Comparison of ENCODE assay signal across 18 cellular contexts in the genomic region with DNA sequence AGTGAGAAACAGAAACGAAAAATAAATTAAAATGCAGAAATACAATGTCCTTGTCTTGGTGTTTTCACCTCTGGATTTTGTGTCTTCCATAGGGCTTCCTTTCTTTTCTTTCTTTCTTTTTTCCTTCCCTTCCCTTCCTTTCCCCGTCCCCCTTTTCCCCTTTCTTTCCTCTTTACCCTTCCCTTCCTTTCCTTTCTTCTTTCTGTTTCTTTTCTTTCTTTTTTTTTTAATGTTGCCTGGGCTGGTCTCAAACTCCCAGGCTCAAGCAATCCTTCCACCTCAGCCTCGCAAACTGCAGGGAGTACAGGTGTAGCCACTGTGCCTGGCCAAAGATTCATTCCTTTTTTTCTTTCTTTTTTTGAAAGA. TPM values are rescaled to one million over a fixed set of nuclear protein-coding genes. Genes with fewer than 3 reads are reported as not detected.
DNase-seq lines count a peak whose midpoint lies in the region; ATAC-seq and TF ChIP-seq lines count a peak whose summit lies in the region.
"Had no signal": no experiment of that assay in that cellular context is flagged by ENCODE, and none has a peak within 500 bp of the region (broad histone marks: within the 10 kb centered on the region; RNA-seq: fewer than 3 reads in every experiment).

No MANE protein-coding gene starts in this region.

- no peaks in the 10 kb centered on the region for H3K27me3 ChIP-seq in MG63
- H3K27me3 ChIP-seq: heart right ventricle, transverse colon had no signal

- peak overlapping the region; percentile 23 for H3K4me3 Mint-ChIP-seq in activated CD8-positive, alpha-beta memory T cell treated with anti-CD3 and anti-CD28 coated beads, Interleukin-2, amount 10 ng/mL, durations not matched to agents 7 days and 5 days
- H3K4me3 Mint-ChIP-seq in activated naive CD8-positive, alpha-beta T cell, result peak overlapping the region; percentile 73
- peak overlapping the region; percentile 42 for H3K4me3 Mint-ChIP-seq in stimulated activated effector memory CD8-positive, alpha-beta T cell treated with anti-CD3 and anti-CD28 coated beads, Interleukin-12 subunit alpha, Interleukin-12 subunit beta, amount 100 ng/mL, for 72 hours
- no peak overlapping the region for H3K4me3 Mint-ChIP-seq in type B pancreatic cell
- H3K4me3 Mint-ChIP-seq: nephron had no signal

- H3K27me3 Mint-ChIP-seq in activated CD8-positive, alpha-beta memory T cell treated with anti-CD3 and anti-CD28 coated beads, Interleukin-2, amount 10 ng/mL, durations not matched to agents 7 days and 5 days, result no peaks in the 10 kb centered on the region
- no peaks in the 10 kb centered on the region for H3K27me3 Mint-ChIP-seq in activated naive CD8-positive, alpha-beta T cell
- H3K27me3 Mint-ChIP-seq in type B pancreatic cell, result no peaks in the 10 kb centered on the region

- H3K4me3 ChIP-seq in Jurkat, Clone E6-1 (ENCODE audit: low read length), result peak overlapping the region; percentile 29
- no peak overlapping the region for H3K4me3 ChIP-seq in MG63
- H3K4me3 ChIP-seq: heart right ventricle, prostate gland, transverse colon had no signal

- H3K4me1 Mint-ChIP-seq in activated CD8-positive, alpha-beta memory T cell treated with anti-CD3 and anti-CD28 coated beads, Interleukin-2, amount 10 ng/mL, durations not matched to agents 7 days and 5 days, result peaks cover 46% of the 10 kb centered on the region
- H3K4me1 Mint-ChIP-seq in activated naive CD8-positive, alpha-beta T cell (ENCODE audit: low read depth), result peaks cover 42% of the 10 kb centered on the region
- peaks cover 38% of the 10 kb centered on the region for H3K4me1 Mint-ChIP-seq in stimulated activated effector memory CD8-positive, alpha-beta T cell treated with anti-CD3 and anti-CD28 coated beads, Interleukin-12 subunit alpha, Interleukin-12 subunit beta, amount 100 ng/mL, for 72 hours
- H3K4me1 Mint-ChIP-seq in type B pancreatic cell (ENCODE audit: unreplicated experiment), result no peaks in the 10 kb centered on the region
- H3K4me1 Mint-ChIP-seq: nephron had no signal

- ATAC-seq in activated CD8-positive, alpha-beta memory T cell treated with anti-CD3 and anti-CD28 coated beads, Interleukin-2, amount 10 ng/mL, durations not matched to agents 7 days and 5 days, result no peak
- ATAC-seq in stimulated activated effector memory CD8-positive, alpha-beta T cell treated with anti-CD3 and anti-CD28 coated beads, Interleukin-12 subunit alpha, Interleukin-12 subunit beta, amount 100 ng/mL, for 72 hours, result no peak
- ATAC-seq in HG03045 (IDR thresholded peaks at IDR 0.05; ENCODE audit: unreplicated experiment), result no peak
- ATAC-seq: heart right ventricle had no signal

- no peaks in the 10 kb centered on the region for H3K9me3 Mint-ChIP-seq in activated CD8-positive, alpha-beta memory T cell treated with anti-CD3 and anti-CD28 coated beads, Interleukin-2, amount 10 ng/mL, durations not matched to agents 7 days and 5 days (ENCODE audit: low read depth)
- H3K9me3 Mint-ChIP-seq in activated naive CD8-positive, alpha-beta T cell (ENCODE audit: low read depth), result no peaks in the 10 kb centered on the region
- H3K9me3 Mint-ChIP-seq in stimulated activated effector memory CD8-positive, alpha-beta T cell treated with anti-CD3 and anti-CD28 coated beads, Interleukin-12 subunit alpha, Interleukin-12 subunit beta, amount 100 ng/mL, for 72 hours, result no peaks in the 10 kb centered on the region
- H3K9me3 Mint-ChIP-seq in type B pancreatic cell, result no peaks in the 10 kb centered on the region
- H3K9me3 Mint-ChIP-seq: nephron had no signal

- no peak for DNase-seq in activated CD8-positive, alpha-beta memory T cell treated with anti-CD3 and anti-CD28 coated beads, Interleukin-2, amount 10 ng/mL, durations not matched to agents 7 days and 5 days
- no peak for DNase-seq in activated CD8-positive, alpha-beta memory T cell treated with anti-CD3 and anti-CD28 coated beads for 24 hours
- DNase-seq in Jurkat, Clone E6-1 (ENCODE audit: low read depth, low spot score), result no peak
- no peak for DNase-seq in stimulated activated effector memory CD8-positive, alpha-beta T cell treated with anti-CD3 and anti-CD28 coated beads, Interleukin-12 subunit alpha, Interleukin-12 subunit beta, amount 100 ng/mL, for 72 hours (ENCODE audit: low spot score in 2 of 2)
- DNase-seq in MG63, result no peak
- no peak for DNase-seq in type B pancreatic cell (ENCODE audit: extremely low spot score, unreplicated experiment)
- DNase-seq: anterior cingulate cortex; cerebellar nuclear complex; effector memory CD4-positive, alpha-beta T cell; EL; heart right ventricle; NCI-H1694 treated with DMSO at 0.1 percent for 48 hours; NCI-H345; transverse colon had no signal

- CTCF ChIA-PET in activated CD8-positive, alpha-beta memory T cell treated with anti-CD3 and anti-CD28 coated beads, Interleukin-2, amount 10 ng/mL, durations not matched to agents 7 days and 5 days (lab: Charles Lee), result interaction anchor here (0.8 to 1.5 kb wide), 3 partner anchors 12 to 109 kb away, joined by 4 to 6 read pairs (median 4); a partner anchor contains a TSS

- no peaks in the 10 kb centered on the region; the same call in 1 of the 2 replicates for H3K36me3 ChIP-seq in MG63
- H3K36me3 ChIP-seq: transverse colon had no signal

- TF ChIP-seq CTCF in type B pancreatic cell (conservative IDR thresholded peaks at IDR 0.05), result no peak

- H3K27ac Mint-ChIP-seq in activated CD8-positive, alpha-beta memory T cell treated with anti-CD3 and anti-CD28 coated beads, Interleukin-2, amount 10 ng/mL, durations not matched to agents 7 days and 5 days, result peak overlapping the region; percentile 84
- H3K27ac Mint-ChIP-seq in activated naive CD8-positive, alpha-beta T cell, result peak overlapping the region; percentile 89
- peak overlapping the region; percentile 92 for H3K27ac Mint-ChIP-seq in stimulated activated effector memory CD8-positive, alpha-beta T cell treated with anti-CD3 and anti-CD28 coated beads, Interleukin-12 subunit alpha, Interleukin-12 subunit beta, amount 100 ng/mL, for 72 hours
- no peak overlapping the region for H3K27ac Mint-ChIP-seq in type B pancreatic cell
- H3K27ac Mint-ChIP-seq: nephron had no signal

- H3K9me3 ChIP-seq in MG63, result no peaks in the 10 kb centered on the region
- H3K9me3 ChIP-seq: heart right ventricle, prostate gland, transverse colon had no signal

- peaks cover 9% of the 10 kb centered on the region for H3K36me3 Mint-ChIP-seq in activated CD8-positive, alpha-beta memory T cell treated with anti-CD3 and anti-CD28 coated beads, Interleukin-2, amount 10 ng/mL, durations not matched to agents 7 days and 5 days
- peaks cover 3% of the 10 kb centered on the region for H3K36me3 Mint-ChIP-seq in activated naive CD8-positive, alpha-beta T cell
- H3K36me3 Mint-ChIP-seq in stimulated activated effector memory CD8-positive, alpha-beta T cell treated with anti-CD3 and anti-CD28 coated beads, Interleukin-12 subunit alpha, Interleukin-12 subunit beta, amount 100 ng/mL, for 72 hours, result no peaks in the 10 kb centered on the region
- peaks cover 4% of the 10 kb centered on the region for H3K36me3 Mint-ChIP-seq in type B pancreatic cell

RNA-seq across cellular contexts. Expression of a gene that starts 8.8 kb away (rescaled TPM):
- 1 to 10 TPM in 1 of 2 experiments, under 1 TPM in 1; 0.63 to 1.3 TPM for total RNA-seq in activated CD8-positive, alpha-beta memory T cell treated with anti-CD3 and anti-CD28 coated beads, Interleukin-2, amount 10 ng/mL, durations not matched to agents 7 days and 5 days
- polyA plus RNA-seq in Jurkat, Clone E6-1 (2012; ENCODE audit: insufficient read depth, insufficient read length), result 4.1 TPM
- total RNA-seq in MG63 (2014; rRNA removed; shearing (Covaris generic); ENCODE audit: low replicate concordance), result 23.6 and 27.1 TPM in 2 replicates
- 5.0 and 9.2 TPM in 2 replicates for total RNA-seq in type B pancreatic cell (ENCODE audit: low replicate concordance)

RNA-seq across cellular contexts. Expression of a gene that starts 12.9 kb away (rescaled TPM):
- total RNA-seq in activated CD8-positive, alpha-beta memory T cell treated with anti-CD3 and anti-CD28 coated beads, Interleukin-2, amount 10 ng/mL, durations not matched to agents 7 days and 5 days, result 10 to 100 TPM; 29.2 to 32.2 TPM
- polyA plus RNA-seq in Jurkat, Clone E6-1 (2012; ENCODE audit: insufficient read depth, insufficient read length), result 35.6 TPM
- 7.6 and 17.1 TPM in 2 replicates for total RNA-seq in MG63 (2014; rRNA removed; shearing (Covaris generic); ENCODE audit: low replicate concordance)
- total RNA-seq in type B pancreatic cell (ENCODE audit: low replicate concordance), result 37.1 and 46.8 TPM in 2 replicates

RNA-seq across cellular contexts. Expression of a gene that starts 34.4 kb away (rescaled TPM):
- total RNA-seq in activated CD8-positive, alpha-beta memory T cell treated with anti-CD3 and anti-CD28 coated beads, Interleukin-2, amount 10 ng/mL, durations not matched to agents 7 days and 5 days, result 10 to 100 TPM; 40.4 to 42.4 TPM
- 85.1 TPM for polyA plus RNA-seq in Jurkat, Clone E6-1 (2012; ENCODE audit: insufficient read depth, insufficient read length)
- 8.6 and 16.2 TPM in 2 replicates for total RNA-seq in MG63 (2014; rRNA removed; shearing (Covaris generic); ENCODE audit: low replicate concordance)
- 35.8 and 44.1 TPM in 2 replicates for total RNA-seq in type B pancreatic cell (ENCODE audit: low replicate concordance)

RNA-seq across cellular contexts. Expression of a gene that starts 47.0 kb away (rescaled TPM):
- 10 to 100 TPM; 30.1 to 33.2 TPM for total RNA-seq in activated CD8-positive, alpha-beta memory T cell treated with anti-CD3 and anti-CD28 coated beads, Interleukin-2, amount 10 ng/mL, durations not matched to agents 7 days and 5 days
- polyA plus RNA-seq in Jurkat, Clone E6-1 (2012; ENCODE audit: insufficient read depth, insufficient read length), result 115 TPM
- total RNA-seq in MG63 (2014; rRNA removed; shearing (Covaris generic); ENCODE audit: low replicate concordance), result 34.8 and 39.2 TPM in 2 replicates
- 62.0 and 67.9 TPM in 2 replicates for total RNA-seq in type B pancreatic cell (ENCODE audit: low replicate concordance)
